ENCODE assay signal across 2 cellular contexts in the genomic region with DNA sequence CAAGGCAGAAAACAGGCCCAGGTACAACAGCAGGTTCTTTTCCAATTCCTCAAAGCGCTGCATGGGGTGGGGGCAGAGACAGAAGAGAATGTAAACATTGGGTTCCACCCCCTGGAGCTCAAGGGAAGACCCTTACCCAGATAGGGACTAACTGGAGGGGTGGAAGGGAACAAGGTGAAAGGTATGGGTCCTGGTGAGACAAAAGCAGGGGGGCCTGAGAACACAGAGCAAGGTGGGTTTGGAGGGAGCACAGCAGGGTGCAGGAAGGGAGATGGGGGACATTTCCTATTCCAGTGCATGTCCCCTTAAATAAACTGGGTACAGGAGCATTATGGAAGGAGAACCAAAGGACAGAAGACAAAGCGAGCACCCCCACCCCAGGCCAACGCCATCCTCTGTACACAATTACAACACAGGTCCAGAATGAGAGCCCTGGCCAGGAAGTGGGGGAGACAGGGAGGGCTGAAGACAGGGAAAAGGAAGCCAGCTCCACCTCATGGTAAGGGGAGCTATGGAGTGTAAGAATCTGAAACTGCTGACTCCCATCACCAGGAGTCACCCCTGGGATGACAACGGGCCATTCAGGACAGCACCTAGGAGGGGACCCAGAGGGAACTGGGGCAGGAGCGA.
TF ChIP-seq lines count a peak whose summit lies in the region.

No MANE protein-coding gene starts in this region.

TF ChIP-seq in SK-N-SH, 30 proteins besides CTCF, POLR2A, EP300 and RAD21:
- TF ChIP-seq, protein P1, sequence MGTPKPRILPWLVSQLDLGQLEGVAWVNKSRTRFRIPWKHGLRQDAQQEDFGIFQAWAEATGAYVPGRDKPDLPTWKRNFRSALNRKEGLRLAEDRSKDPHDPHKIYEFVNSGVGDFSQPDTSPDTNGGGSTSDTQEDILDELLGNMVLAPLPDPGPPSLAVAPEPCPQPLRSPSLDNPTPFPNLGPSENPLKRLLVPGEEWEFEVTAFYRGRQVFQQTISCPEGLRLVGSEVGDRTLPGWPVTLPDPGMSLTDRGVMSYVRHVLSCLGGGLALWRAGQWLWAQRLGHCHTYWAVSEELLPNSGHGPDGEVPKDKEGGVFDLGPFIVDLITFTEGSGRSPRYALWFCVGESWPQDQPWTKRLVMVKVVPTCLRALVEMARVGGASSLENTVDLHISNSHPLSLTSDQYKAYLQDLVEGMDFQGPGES (IDR thresholded peaks at IDR 0.05; ENCODE audit: low read depth, low read length) = no peak
- TF ChIP-seq SIN3A (IDR thresholded peaks at IDR 0.05; ENCODE audit: borderline replicate concordance, low read depth, low read length) = no peak
- no peak for TF ChIP-seq TEAD4 (IDR thresholded peaks at IDR 0.05; ENCODE audit: borderline replicate concordance, insufficient read depth)
- no peak for TF ChIP-seq NRF1 (IDR thresholded peaks at IDR 0.05; ENCODE audit: low read depth, low read length)
- TF ChIP-seq, protein P2, sequence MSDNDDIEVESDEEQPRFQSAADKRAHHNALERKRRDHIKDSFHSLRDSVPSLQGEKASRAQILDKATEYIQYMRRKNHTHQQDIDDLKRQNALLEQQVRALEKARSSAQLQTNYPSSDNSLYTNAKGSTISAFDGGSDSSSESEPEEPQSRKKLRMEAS (IDR thresholded peaks at IDR 0.05; ENCODE audit: low read depth) = no peak

TF ChIP-seq in SK-N-SH treated with all-trans-retinoic acid at 6 μM for 48 hours, 23 proteins besides CTCF, POLR2A, EP300 and RAD21 (continued from another document):
- TF ChIP-seq, protein P3, sequence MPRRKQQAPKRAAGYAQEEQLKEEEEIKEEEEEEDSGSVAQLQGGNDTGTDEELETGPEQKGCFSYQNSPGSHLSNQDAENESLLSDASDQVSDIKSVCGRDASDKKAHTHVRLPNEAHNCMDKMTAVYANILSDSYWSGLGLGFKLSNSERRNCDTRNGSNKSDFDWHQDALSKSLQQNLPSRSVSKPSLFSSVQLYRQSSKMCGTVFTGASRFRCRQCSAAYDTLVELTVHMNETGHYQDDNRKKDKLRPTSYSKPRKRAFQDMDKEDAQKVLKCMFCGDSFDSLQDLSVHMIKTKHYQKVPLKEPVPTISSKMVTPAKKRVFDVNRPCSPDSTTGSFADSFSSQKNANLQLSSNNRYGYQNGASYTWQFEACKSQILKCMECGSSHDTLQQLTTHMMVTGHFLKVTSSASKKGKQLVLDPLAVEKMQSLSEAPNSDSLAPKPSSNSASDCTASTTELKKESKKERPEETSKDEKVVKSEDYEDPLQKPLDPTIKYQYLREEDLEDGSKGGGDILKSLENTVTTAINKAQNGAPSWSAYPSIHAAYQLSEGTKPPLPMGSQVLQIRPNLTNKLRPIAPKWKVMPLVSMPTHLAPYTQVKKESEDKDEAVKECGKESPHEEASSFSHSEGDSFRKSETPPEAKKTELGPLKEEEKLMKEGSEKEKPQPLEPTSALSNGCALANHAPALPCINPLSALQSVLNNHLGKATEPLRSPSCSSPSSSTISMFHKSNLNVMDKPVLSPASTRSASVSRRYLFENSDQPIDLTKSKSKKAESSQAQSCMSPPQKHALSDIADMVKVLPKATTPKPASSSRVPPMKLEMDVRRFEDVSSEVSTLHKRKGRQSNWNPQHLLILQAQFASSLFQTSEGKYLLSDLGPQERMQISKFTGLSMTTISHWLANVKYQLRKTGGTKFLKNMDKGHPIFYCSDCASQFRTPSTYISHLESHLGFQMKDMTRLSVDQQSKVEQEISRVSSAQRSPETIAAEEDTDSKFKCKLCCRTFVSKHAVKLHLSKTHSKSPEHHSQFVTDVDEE (CRISPR knock-in tag; IDR thresholded peaks at IDR 0.05) = no peak
- no peak for TF ChIP-seq RARB (CRISPR knock-in tag; IDR thresholded peaks at IDR 0.05)
- TF ChIP-seq BACH2 (CRISPR knock-in tag; IDR thresholded peaks at IDR 0.05; ENCODE audit: borderline replicate concordance) = no peak
- no peak for TF ChIP-seq ESRRG (CRISPR knock-in tag; IDR thresholded peaks at IDR 0.05)
- TF ChIP-seq, protein P4, sequence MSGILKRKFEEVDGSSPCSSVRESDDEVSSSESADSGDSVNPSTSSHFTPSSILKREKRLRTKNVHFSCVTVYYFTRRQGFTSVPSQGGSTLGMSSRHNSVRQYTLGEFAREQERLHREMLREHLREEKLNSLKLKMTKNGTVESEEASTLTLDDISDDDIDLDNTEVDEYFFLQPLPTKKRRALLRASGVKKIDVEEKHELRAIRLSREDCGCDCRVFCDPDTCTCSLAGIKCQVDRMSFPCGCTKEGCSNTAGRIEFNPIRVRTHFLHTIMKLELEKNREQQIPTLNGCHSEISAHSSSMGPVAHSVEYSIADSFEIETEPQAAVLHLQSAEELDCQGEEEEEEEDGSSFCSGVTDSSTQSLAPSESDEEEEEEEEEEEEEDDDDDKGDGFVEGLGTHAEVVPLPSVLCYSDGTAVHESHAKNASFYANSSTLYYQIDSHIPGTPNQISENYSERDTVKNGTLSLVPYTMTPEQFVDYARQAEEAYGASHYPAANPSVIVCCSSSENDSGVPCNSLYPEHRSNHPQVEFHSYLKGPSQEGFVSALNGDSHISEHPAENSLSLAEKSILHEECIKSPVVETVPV (CRISPR knock-in tag; IDR thresholded peaks at IDR 0.05) = no peak
